ENCODE assay signal across 20 cellular contexts in genomic region chrX:45795546-45795945, GRCh38.
DNase-seq lines count a peak whose midpoint lies in the region; ATAC-seq, FAIRE-seq and TF ChIP-seq lines count a peak whose summit lies in the region.
"Had no signal": no experiment of that assay in that cellular context is flagged by ENCODE, and none has a peak within 500 bp of the region (broad histone marks: within the 10 kb centered on the region; RNA-seq: fewer than 3 reads in every experiment).

No MANE protein-coding gene starts in this region.

- H3K9ac ChIP-seq in HCT116 (ENCODE audit: low read length) = peak overlapping the region; percentile 23; the same call in 1 of the 2 replicates
- no peak overlapping the region for H3K9ac ChIP-seq in endothelial cell of umbilical vein (replicated peaks; ENCODE audit: extremely low read depth, insufficient read depth, low read length)
- H3K9ac ChIP-seq: BLaER1 treated with 17β-estradiol and CSF1 and Interleukin-3, amounts not matched to agents 10 nM and 100 nM had no signal

- in situ Hi-C loops in Panc1 (cut with HindIII; ENCODE audit: low pct_unique_long_range_greater_than_20kb, low sequenced_read_pairs) = no loop called here

- H3K27me3 Mint-ChIP-seq in CD4-positive, alpha-beta T cell = no peaks in the 10 kb centered on the region

- BruUV-seq in HCT116 (replicated peaks; lab: Mats Ljungman, UMichigan) (no TSS peak), Panc1 (replicated peaks; lab: Mats Ljungman, UMichigan) (no TSS peak), endothelial cell of umbilical vein (replicated peaks; lab: Mats Ljungman, UMichigan) (no TSS peak)

- H3K36me3 ChIP-seq in HCT116 (ENCODE audit: control insufficient read depth in 1 of 2, insufficient read depth in 2 of 2, low read length in 2 of 2) (peaks cover 3 to 30% of the 10 kb centered on the region in 2 experiments), Panc1 (ENCODE audit: control insufficient read depth, insufficient read depth, low read length) (no peaks in the 10 kb centered on the region), endothelial cell of umbilical vein (ENCODE audit: control insufficient read depth in 2 of 2, extremely low read depth in 1 of 2, insufficient read depth in 2 of 2, low read length in 2 of 2) (no peaks in the 10 kb centered on the region)

- H2AFZ ChIP-seq in HCT116 (ENCODE audit: low read depth, low read length, poor library complexity, severe bottlenecking) = no peak overlapping the region
- no peak overlapping the region for H2AFZ ChIP-seq in endothelial cell of umbilical vein (ENCODE audit: low read depth, low read length)

- H3K9me3 ChIP-seq in CD4-positive, alpha-beta T cell (ENCODE audit: control insufficient read depth, low read length) = no peaks in the 10 kb centered on the region
- H3K9me3 ChIP-seq in HCT116 (ENCODE audit: control insufficient read depth in 1 of 2, insufficient read depth in 1 of 2, low read depth in 1 of 2, low read length in 2 of 2) (no peaks in the 10 kb centered on the region), Panc1 (ENCODE audit: control insufficient read depth, insufficient read depth, low read depth, low read length) (no peaks in the 10 kb centered on the region), endothelial cell of umbilical vein (replicated peaks; ENCODE audit: control insufficient read depth, insufficient read depth, low read length) (no peaks in the 10 kb centered on the region)
- H3K9me3 ChIP-seq: MG63 had no signal

- CTCF ChIA-PET in CD4-positive, alpha-beta T cell (lab: Charles Lee) = no interaction called here
- CTCF ChIA-PET in HCT116 (lab: Charles Lee) (no interaction called here), Panc1 (lab: Charles Lee) (no interaction called here), endothelial cell of umbilical vein (lab: Charles Lee) (no interaction called here)

- peaks cover 62 to 98% of the 10 kb centered on the region in 2 experiments for H3K4me1 ChIP-seq in HCT116 (ENCODE audit: control insufficient read depth in 1 of 2, insufficient read depth in 2 of 2, low read length in 2 of 2)
- peaks cover 34% of the 10 kb centered on the region for H3K4me1 ChIP-seq in Panc1 (ENCODE audit: control insufficient read depth, insufficient read depth, low read length)
- H3K4me1 ChIP-seq in endothelial cell of umbilical vein (ENCODE audit: control insufficient read depth, extremely low read depth, insufficient read depth, low read length) = no peaks in the 10 kb centered on the region

- no peak for TF ChIP-seq RAD21 in HCT116 (IDR thresholded peaks at IDR 0.05; ENCODE audit: low read depth)

- H3K4me3 Mint-ChIP-seq in CD4-positive, alpha-beta T cell = no peak overlapping the region
- no peak overlapping the region for H3K4me3 Mint-ChIP-seq in stimulated activated effector memory CD8-positive, alpha-beta T cell treated with anti-CD3 and anti-CD28 coated beads, Interleukin-12 subunit alpha, Interleukin-12 subunit beta, amount 100 ng/mL, for 72 hours
- H3K4me3 Mint-ChIP-seq: CD8-positive, alpha-beta T cell had no signal

- H3K9me2 ChIP-seq in HCT116 (ENCODE audit: insufficient read depth) = no peaks in the 10 kb centered on the region

- H3K9me3 Mint-ChIP-seq in CD4-positive, alpha-beta T cell = no peaks in the 10 kb centered on the region
- no peaks in the 10 kb centered on the region for H3K9me3 Mint-ChIP-seq in stimulated activated effector memory CD8-positive, alpha-beta T cell treated with anti-CD3 and anti-CD28 coated beads, Interleukin-12 subunit alpha, Interleukin-12 subunit beta, amount 100 ng/mL, for 72 hours
- H3K9me3 Mint-ChIP-seq: CD8-positive, alpha-beta T cell had no signal

- H3K27ac Mint-ChIP-seq in CD4-positive, alpha-beta T cell = peak overlapping the region; percentile 22
- no peak overlapping the region for H3K27ac Mint-ChIP-seq in stimulated activated effector memory CD8-positive, alpha-beta T cell treated with anti-CD3 and anti-CD28 coated beads, Interleukin-12 subunit alpha, Interleukin-12 subunit beta, amount 100 ng/mL, for 72 hours
- H3K27ac Mint-ChIP-seq: CD8-positive, alpha-beta T cell had no signal

- dilution Hi-C loops in endothelial cell of umbilical vein (cut with MboI; ENCODE audit: extremely low pct_ligation_motif_present, low sequenced_read_pairs) = no loop called here

- no peak for TF ChIP-seq POLR2A in HCT116 (IDR thresholded peaks at IDR 0.05; ENCODE audit: borderline replicate concordance, extremely low read depth, insufficient read depth, insufficient read length)
- TF ChIP-seq POLR2A in endothelial cell of umbilical vein (IDR thresholded peaks at IDR 0.05; ENCODE audit: low read depth, low read length) = no peak

- H3K36me3 Mint-ChIP-seq in CD4-positive, alpha-beta T cell (ENCODE audit: low read depth) = no peaks in the 10 kb centered on the region
- peaks cover 44% of the 10 kb centered on the region for H3K36me3 Mint-ChIP-seq in stimulated activated effector memory CD8-positive, alpha-beta T cell treated with anti-CD3 and anti-CD28 coated beads, Interleukin-12 subunit alpha, Interleukin-12 subunit beta, amount 100 ng/mL, for 72 hours
- H3K36me3 Mint-ChIP-seq: CD8-positive, alpha-beta T cell had no signal

- H3K4me1 Mint-ChIP-seq in CD4-positive, alpha-beta T cell (ENCODE audit: low read depth) = peaks cover 49% of the 10 kb centered on the region
- peaks cover 6% of the 10 kb centered on the region for H3K4me1 Mint-ChIP-seq in stimulated activated effector memory CD8-positive, alpha-beta T cell treated with anti-CD3 and anti-CD28 coated beads, Interleukin-12 subunit alpha, Interleukin-12 subunit beta, amount 100 ng/mL, for 72 hours

- DNase-seq in CD4-positive, alpha-beta T cell = no peak
- DNase-seq in HCT116 (ENCODE audit: low read depth, low spot score) = no peak
- no peak for DNase-seq in Panc1 (ENCODE audit: low read depth, low spot score)
- DNase-seq in endothelial cell of umbilical vein (ENCODE audit: low read depth, low spot score) = no peak
- no peak for DNase-seq in T-helper 1 cell
- no peak for DNase-seq in stimulated activated effector memory CD8-positive, alpha-beta T cell treated with anti-CD3 and anti-CD28 coated beads, Interleukin-12 subunit alpha, Interleukin-12 subunit beta, amount 100 ng/mL, for 72 hours (ENCODE audit: low spot score in 2 of 2)
- DNase-seq in NCI-H526 treated with DMSO at 0.1 percent for 48 hours (lab: John Stamatoyannopoulos, UW) = no peak
- DNase-seq: ACHN; CD8-positive, alpha-beta T cell; GOT3; MG63; NCI-H1048; NCI-H1417 treated with DMSO at 0.1 percent for 48 hours; NCI-H187; NCI-H2107; NCI-H510A; NCI-H748 treated with DMSO at 0.1 percent for 48 hours; NK-92 treated with Interleukin-12 subunit alpha and Interleukin-12 subunit beta, amount 100 ng/mL, for 24 hours; SHP77 had no signal

- H3K27ac ChIP-seq in CD4-positive, alpha-beta T cell (ENCODE audit: low read depth, low read length) = no peak overlapping the region
- peak overlapping the region; percentile 40; the same call in 1 of the 2 replicates for H3K27ac ChIP-seq in HCT116 (ENCODE audit: low read depth, low read length)
- peak overlapping the region; percentile 6; the same call in 1 of the 2 replicates for H3K27ac ChIP-seq in Panc1 (ENCODE audit: low read length)
- H3K27ac ChIP-seq in endothelial cell of umbilical vein (ENCODE audit: insufficient read depth, low read depth, low read length) = no peak overlapping the region
- H3K27ac ChIP-seq: BLaER1 treated with 17β-estradiol and CSF1 and Interleukin-3, amounts not matched to agents 10 nM and 100 nM had no signal

- H3K4me2 ChIP-seq in HCT116 (ENCODE audit: low read length) (peak overlapping the region; percentile 25; the same call in 1 of the 2 replicates), endothelial cell of umbilical vein (ENCODE audit: insufficient read depth, low read length) (no peak overlapping the region)
- H3K4me2 ChIP-seq: BLaER1 treated with 17β-estradiol and CSF1 and Interleukin-3, amounts not matched to agents 10 nM and 100 nM had no signal

- RAD21 ChIA-PET in HCT116 (lab: Charles Lee; ENCODE audit: low non-redundant PET in 1 of 2, low total read pairs in 2 of 2, uncharacterized antibody in 2 of 2, unreplicated experiment in 2 of 2) = no interaction called here

- no peak for TF ChIP-seq CTCF in CD4-positive, alpha-beta T cell (IDR thresholded peaks at IDR 0.05)
- TF ChIP-seq CTCF in HCT116 (IDR thresholded peaks at IDR 0.05 in 2 of 3, conservative IDR thresholded peaks at IDR 0.05 in 1 of 3; ENCODE audit: borderline replicate concordance in 1 of 3, insufficient read depth in 1 of 3, low read depth in 2 of 3, low read length in 2 of 3) (no peak), Panc1 (IDR thresholded peaks at IDR 0.05) (no peak), endothelial cell of umbilical vein (IDR thresholded peaks at IDR 0.05; ENCODE audit: extremely low read depth in 1 of 2, insufficient read depth in 1 of 2, low read depth in 1 of 2, low read length in 2 of 2) (no peak)

- no peaks in the 10 kb centered on the region for H3K27me3 ChIP-seq in CD4-positive, alpha-beta T cell (ENCODE audit: control insufficient read depth, insufficient read depth, low read length)
- no peaks in the 10 kb centered on the region for H3K27me3 ChIP-seq in HCT116 (ENCODE audit: insufficient read depth, low read length)
- H3K27me3 ChIP-seq in Panc1 (ENCODE audit: control insufficient read depth, insufficient read depth, low read length) = no peaks in the 10 kb centered on the region
- no peaks in the 10 kb centered on the region for H3K27me3 ChIP-seq in endothelial cell of umbilical vein (ENCODE audit: control insufficient read depth in 2 of 2, insufficient read depth in 2 of 2, low read length in 2 of 2)
- H3K27me3 ChIP-seq: BLaER1 treated with 17β-estradiol and CSF1 and Interleukin-3, amounts not matched to agents 10 nM and 100 nM; MG63 had no signal

- no peaks in the 10 kb centered on the region for H3K9me1 ChIP-seq in endothelial cell of umbilical vein (replicated peaks; ENCODE audit: control insufficient read depth, extremely low read depth, insufficient read depth, low read length)

- H3K79me2 ChIP-seq in HCT116 (ENCODE audit: insufficient read depth, low read length) (peaks cover 100% of the 10 kb centered on the region), endothelial cell of umbilical vein (ENCODE audit: control insufficient read depth, insufficient read depth, low read length) (peaks cover 32% of the 10 kb centered on the region)

- H4K20me1 ChIP-seq in HCT116 (ENCODE audit: insufficient read depth) (peaks cover 12% of the 10 kb centered on the region; the same call in 1 of the 2 replicates), endothelial cell of umbilical vein (replicated peaks; ENCODE audit: control insufficient read depth, extremely low read depth, insufficient read depth, low read length) (no peaks in the 10 kb centered on the region)
- H4K20me1 ChIP-seq: BLaER1 treated with 17β-estradiol and CSF1 and Interleukin-3, amounts not matched to agents 10 nM and 100 nM had no signal

- H3K4me3 ChIP-seq in HCT116 (replicated peaks in 1 of 2; ENCODE audit: low read depth in 1 of 2, low read length in 2 of 2) (no peak overlapping the region), Panc1 (ENCODE audit: low read depth in 2 of 2, low read length in 2 of 2) (no peak overlapping the region), endothelial cell of umbilical vein (replicated peaks in 1 of 3; ENCODE audit: insufficient read depth in 1 of 3, low read depth in 1 of 3, low read length in 3 of 3) (no peak overlapping the region)
- H3K4me3 ChIP-seq: BLaER1 treated with 17β-estradiol and CSF1 and Interleukin-3, amounts not matched to agents 10 nM and 100 nM; MG63 had no signal

- no peak for ATAC-seq in CD4-positive, alpha-beta T cell (ENCODE audit: poor library complexity)
- ATAC-seq in HCT116 (no peak), Panc1 (no peak)
- ATAC-seq in stimulated activated effector memory CD8-positive, alpha-beta T cell treated with anti-CD3 and anti-CD28 coated beads, Interleukin-12 subunit alpha, Interleukin-12 subunit beta, amount 100 ng/mL, for 72 hours = no peak
- ATAC-seq: CD8-positive, alpha-beta T cell had no signal

- intact Hi-C loops in CD4-positive, alpha-beta T cell (cut with DNase I, micrococcal nuclease) = loop anchor here in 1 of 2 experiments (5.0 kb wide), 1 partner anchor 33 kb away; no protein-coding TSS in a partner anchor
- intact Hi-C loops in HCT116 (cut with micrococcal nuclease) (no loop called here), Panc1 (cut with micrococcal nuclease; ENCODE audit: unreplicated experiment) (no loop called here), endothelial cell of umbilical vein (cut with micrococcal nuclease) (loop anchor here (5.0 kb wide), 1 partner anchor 908 kb away; no protein-coding TSS in a partner anchor)

- FAIRE-seq in endothelial cell of umbilical vein (lab: Jason Lieb, UNC) = peak; percentile 12

- POLR2A ChIA-PET in CD4-positive, alpha-beta T cell (lab: Charles Lee) = no interaction called here
- POLR2A ChIA-PET in HCT116 (lab: Charles Lee) (no interaction called here), Panc1 (lab: Charles Lee) (no interaction called here), endothelial cell of umbilical vein (lab: Charles Lee) (no interaction called here)

Comparison
In these comparisons a context has a peak if more than half of its experiments do, and no peak if none do; other contexts are left out.
1. H3K27ac ChIP-seq: peak in HCT116 (single experiment) and Panc1 (single experiment); none in CD4-positive, alpha-beta T cell (single experiment) and endothelial cell of umbilical vein (single experiment).